16 cellular contexts compared by ENCODE assay signal in genomic region chr9:86349271-86349670, GRCh38. TPM values are rescaled to one million over a fixed set of nuclear protein-coding genes. Genes with fewer than 3 reads are reported as not detected.
DNase-seq lines count a peak whose midpoint lies in the region; ATAC-seq and TF ChIP-seq lines count a peak whose summit lies in the region.
"Had no signal": no experiment of that assay in that cellular context is flagged by ENCODE, and none has a peak within 500 bp of the region (broad histone marks: within the 10 kb centered on the region; RNA-seq: fewer than 3 reads in every experiment).

No MANE protein-coding gene starts in this region.

- peak overlapping the region; percentile 83 for H3K4me2 ChIP-seq in SU-DHL-6 (ENCODE audit: low read depth, low read length, poor library complexity, severe bottlenecking)

- intact Hi-C loops in activated CD8-positive, alpha-beta T cell treated with anti-CD3 and anti-CD28 coated beads for 36 hours (cut with micrococcal nuclease): no loop called here
- intact Hi-C loops in Right ventricle myocardium inferior (cut with DNase I): no loop called here

- H3K36me3 Mint-ChIP-seq in activated CD8-positive, alpha-beta T cell treated with anti-CD3 and anti-CD28 coated beads for 36 hours (ENCODE audit: low read depth): peaks cover 40% of the 10 kb centered on the region

- H4K20me1 ChIP-seq in SU-DHL-6 (ENCODE audit: low read depth, low read length): no peaks in the 10 kb centered on the region

- H3K4me3 Mint-ChIP-seq in activated CD8-positive, alpha-beta T cell treated with anti-CD3 and anti-CD28 coated beads for 36 hours: no peak overlapping the region

- no peak overlapping the region for H3K27ac Mint-ChIP-seq in activated CD8-positive, alpha-beta T cell treated with anti-CD3 and anti-CD28 coated beads for 36 hours

- ATAC-seq in activated CD8-positive, alpha-beta T cell treated with anti-CD3 and anti-CD28 coated beads for 36 hours: no peak
- ATAC-seq in Right ventricle myocardium inferior (no peak), HG03039 (IDR thresholded peaks at IDR 0.05; ENCODE audit: unreplicated experiment) (no peak)

- no peaks in the 10 kb centered on the region for H3K27me3 Mint-ChIP-seq in activated CD8-positive, alpha-beta T cell treated with anti-CD3 and anti-CD28 coated beads for 36 hours

- no peak overlapping the region for H2AFZ ChIP-seq in SU-DHL-6 (ENCODE audit: low read depth, low read length, severe bottlenecking)

- peak overlapping the region; percentile 83 for H3K27ac ChIP-seq in SU-DHL-6 (ENCODE audit: low read depth, low read length)
- H3K27ac ChIP-seq: vagina had no signal

- H3K4me3 ChIP-seq in AG10803 (ENCODE audit: low read length) (no peak overlapping the region), SU-DHL-6 (ENCODE audit: insufficient read depth, low read length, poor library complexity, severe bottlenecking) (no peak overlapping the region), foreskin fibroblast (ENCODE audit: low read depth in 1 of 2, low read length in 2 of 2) (no peak overlapping the region)
- H3K4me3 ChIP-seq: vagina had no signal

- POLR2A ChIA-PET in activated CD8-positive, alpha-beta T cell treated with anti-CD3 and anti-CD28 coated beads for 36 hours (lab: Charles Lee): interaction anchor here (1.8 kb wide), 1 partner anchor 67 kb away, joined by 6 read pairs; the partner anchor contains the start of gene ISCA1

- CTCF ChIA-PET in activated CD8-positive, alpha-beta T cell treated with anti-CD3 and anti-CD28 coated beads for 36 hours (lab: Charles Lee): no interaction called here

- peaks cover 24% of the 10 kb centered on the region for H3K36me3 ChIP-seq in SU-DHL-6 (ENCODE audit: low read length)

- peak overlapping the region; percentile 74; the same call in 1 of the 2 replicates for H3K9ac ChIP-seq in SU-DHL-6 (ENCODE audit: low read length)

- H3K79me2 ChIP-seq in SU-DHL-6 (ENCODE audit: insufficient read depth, low read length): peaks cover 88% of the 10 kb centered on the region

- peaks cover 4% of the 10 kb centered on the region for H3K9me3 Mint-ChIP-seq in activated CD8-positive, alpha-beta T cell treated with anti-CD3 and anti-CD28 coated beads for 36 hours

- no peaks in the 10 kb centered on the region for H3K9me2 ChIP-seq in SU-DHL-6 (replicated peaks; ENCODE audit: insufficient read depth, low read length)

- H3K4me1 Mint-ChIP-seq in activated CD8-positive, alpha-beta T cell treated with anti-CD3 and anti-CD28 coated beads for 36 hours (ENCODE audit: low read depth): peaks cover 59% of the 10 kb centered on the region

- peaks cover 16% of the 10 kb centered on the region for H3F3A ChIP-seq in SU-DHL-6 (ENCODE audit: insufficient read depth)

- DNase-seq in AG10803 (ENCODE audit: low read depth): peak; percentile 30
- DNase-seq in GM04504 (ENCODE audit: low read depth): peak; percentile 13
- DNase-seq in foreskin fibroblast: peak; percentile 56 to 70
- DNase-seq in activated CD8-positive, alpha-beta T cell treated with anti-CD3 and anti-CD28 coated beads for 36 hours: no peak
- DNase-seq in Right ventricle myocardium inferior (ENCODE audit: missing footprints): no peak
- no peak for DNase-seq in Ammon's horn (ENCODE audit: low spot score)
- DNase-seq: activated CD4-positive, CD25-positive, alpha-beta regulatory T cell treated with anti-CD3 and anti-CD28 coated beads, Interleukin-2, amount 50 U/mL, for 72 hours; activated effector memory CD4-positive, alpha-beta T cell treated with Interleukin-2 at 50 U/mL for 16 hours; effector CD8-positive, alpha-beta T cell; NCI-H2081 treated with DMSO at 0.1 percent for 48 hours; NCI-H82; retina; stimulated activated CD4-positive, alpha-beta T cell treated with anti-CD3 and anti-CD28 coated beads, Interleukin-2, amount 100 ng/mL, for 48 hours had no signal

- no peaks in the 10 kb centered on the region for H3K27me3 ChIP-seq in SU-DHL-6 (ENCODE audit: low read length)
- H3K27me3 ChIP-seq: vagina had no signal

- TF ChIP-seq CTCF in AG10803 (conservative IDR thresholded peaks at IDR 0.05; ENCODE audit: low read length): no peak
- TF ChIP-seq CTCF in SU-DHL-6 (IDR thresholded peaks at IDR 0.05; ENCODE audit: insufficient read depth, low read length, poor library complexity, severe bottlenecking): no peak
- TF ChIP-seq CTCF in foreskin fibroblast (IDR thresholded peaks at IDR 0.05; ENCODE audit: low read depth, low read length): no peak
- no peak for TF ChIP-seq CTCF in activated CD8-positive, alpha-beta T cell treated with anti-CD3 and anti-CD28 coated beads for 36 hours (IDR thresholded peaks at IDR 0.05)

- no peaks in the 10 kb centered on the region for H3K9me3 ChIP-seq in SU-DHL-6 (ENCODE audit: insufficient read depth, low read length)
- H3K9me3 ChIP-seq: vagina had no signal

RNA-seq across cellular contexts. Expression of gene TUT7, which starts 4.9 kb away (rescaled TPM):
- 10 to 100 TPM; 32.0 to 33.6 TPM for total RNA-seq in activated CD8-positive, alpha-beta T cell treated with anti-CD3 and anti-CD28 coated beads for 36 hours
- total RNA-seq in Right ventricle myocardium inferior: 11.8 TPM

Comparison
In these comparisons a context has a peak if more than half of its experiments do, and no peak if none do; other contexts are left out.
1. DNase-seq: peak in AG10803 (single experiment), GM04504 (single experiment) and foreskin fibroblast (2 of 2); none in activated CD8-positive, alpha-beta T cell treated with anti-CD3 and anti-CD28 coated beads for 36 hours (single experiment), Right ventricle myocardium inferior (single experiment) and Ammon's horn (single experiment).